8 cellular contexts compared by ENCODE assay signal in genomic region chr10:66931340-66931948, GRCh38. TPM values are rescaled to one million over a fixed set of nuclear protein-coding genes. Genes with fewer than 3 reads are reported as not detected.
DNase-seq lines count a peak whose midpoint lies in the region; ATAC-seq and TF ChIP-seq lines count a peak whose summit lies in the region.

No MANE protein-coding gene starts in this region.

- H3K27ac ChIP-seq in lung (ENCODE audit: low read depth in 1 of 2, low read length in 1 of 2): no peak overlapping the region

- WGBS in lung, 2 donors: 31 to 35% methylated on average over 5 of the region's 5 CpGs

- peaks cover 4% of the 10 kb centered on the region for H3K27me3 ChIP-seq in lung (ENCODE audit: control insufficient read depth, insufficient read depth)

- peak; percentile 26 for DNase-seq in CMK (ENCODE audit: low read depth)
- peak; percentile 70 for DNase-seq in NCI-H82 (lab: John Stamatoyannopoulos, UW)
- peak; percentile 79 to 86 for DNase-seq in cardiac fibroblast (ENCODE audit: low read depth in 2 of 2)
- DNase-seq in lung (ENCODE audit: low spot score): no peak
- DNase-seq in omental fat pad (ENCODE audit: low spot score): no peak

- TF ChIP-seq CTCF in cardiac fibroblast (IDR thresholded peaks at IDR 0.05; ENCODE audit: low read depth, low read length): peak; percentile 75
- TF ChIP-seq CTCF in lung (IDR thresholded peaks at IDR 0.05; ENCODE audit: control extremely low read depth, extremely low read depth): peak; percentile 31
- TF ChIP-seq CTCF in omental fat pad (IDR thresholded peaks at IDR 0.05): no peak

- no peak overlapping the region for H3K4me3 ChIP-seq in cardiac fibroblast (replicated peaks in 1 of 2; ENCODE audit: low read depth in 2 of 2, low read length in 2 of 2)
- no peak overlapping the region for H3K4me3 ChIP-seq in lung

- H3K36me3 ChIP-seq in lung (ENCODE audit: control insufficient read depth in 2 of 2, insufficient read depth in 2 of 2, low read length in 2 of 2): no peaks in the 10 kb centered on the region

- H3K4me1 ChIP-seq in lung (ENCODE audit: control insufficient read depth in 2 of 2, insufficient read depth in 2 of 2, low read length in 2 of 2): no peaks in the 10 kb centered on the region

- peak; percentile 86 for ATAC-seq in GM18867 (IDR thresholded peaks at IDR 0.05; ENCODE audit: unreplicated experiment)
- peak; percentile 54 for ATAC-seq in HG03108 (IDR thresholded peaks at IDR 0.05; ENCODE audit: unreplicated experiment)
- no peak for ATAC-seq in lung (ENCODE audit: insufficient read depth, low FRiP score)
- ATAC-seq in omental fat pad (ENCODE audit: low FRiP score): no peak
- no peak for ATAC-seq in HG03045 (IDR thresholded peaks at IDR 0.05; ENCODE audit: unreplicated experiment)

- H3K9me3 ChIP-seq in lung (ENCODE audit: control insufficient read depth in 2 of 2, insufficient read depth in 1 of 2, low read length in 1 of 2): no peaks in the 10 kb centered on the region

RNA-seq across cellular contexts. Expression of gene LRRTM3, which starts 5.6 kb away (rescaled TPM):
- total RNA-seq in lung (under 1 TPM; 0.06 to 0.68 TPM), omental fat pad (under 1 TPM in 1 of 4 donors, not detected in 3; 0.09 TPM)
- under 1 TPM in 1 of 2 donors, not detected in 1; 0.02 TPM for polyA plus RNA-seq in lung

Comparison
In these comparisons a context has a peak if more than half of its experiments do, and no peak if none do; other contexts are left out.
1. DNase-seq: peak in CMK (single experiment), NCI-H82 (single experiment) and cardiac fibroblast (2 of 2); none in lung (single experiment) and omental fat pad (single experiment).
2. ATAC-seq: peak in GM18867 (single experiment) and HG03108 (single experiment); none in lung (single experiment), omental fat pad (single experiment) and HG03045 (single experiment).
3. CTCF ChIP-seq: peak in cardiac fibroblast (single experiment) and lung (single experiment); none in omental fat pad (0 of 3).